11 cellular contexts compared by ENCODE assay signal in the genomic region with DNA sequence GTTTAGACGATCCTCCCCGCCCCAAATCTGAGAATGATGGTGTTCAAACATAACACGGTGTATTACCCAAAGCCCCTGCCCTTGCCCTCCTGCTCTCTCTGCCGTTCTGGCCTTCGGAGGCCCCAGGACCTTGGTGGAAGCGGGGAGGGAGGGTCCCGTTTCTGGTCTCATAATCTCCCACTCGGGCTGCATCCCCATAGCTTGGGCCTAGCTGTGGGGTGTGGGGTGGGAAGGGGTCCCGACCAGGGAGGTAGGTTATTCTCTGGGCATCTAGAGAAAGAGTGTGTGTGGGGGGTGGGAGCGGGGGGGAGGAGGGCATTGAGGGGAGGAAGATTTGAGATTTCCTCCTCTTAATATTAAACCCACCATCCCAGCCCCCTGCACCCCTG. TPM values are rescaled to one million over a fixed set of nuclear protein-coding genes. Genes with fewer than 3 reads are reported as not detected.
DNase-seq lines count a peak whose midpoint lies in the region; ATAC-seq and TF ChIP-seq lines count a peak whose summit lies in the region.
"Had no signal": no experiment of that assay in that cellular context is flagged by ENCODE, and none has a peak within 500 bp of the region (broad histone marks: within the 10 kb centered on the region; RNA-seq: fewer than 3 reads in every experiment).

No MANE protein-coding gene starts in this region.

- TF ChIP-seq CTCF in heart left ventricle (IDR thresholded peaks at IDR 0.05) = no peak
- TF ChIP-seq CTCF in fibroblast of lung (conservative IDR thresholded peaks at IDR 0.05 in 1 of 2, IDR thresholded peaks at IDR 0.05 in 1 of 2; ENCODE audit: low read depth in 1 of 2, low read length in 2 of 2) = no peak
- TF ChIP-seq CTCF in neural progenitor cell (IDR thresholded peaks at IDR 0.05) = no peak
- no peak for TF ChIP-seq CTCF in upper lobe of right lung (IDR thresholded peaks at IDR 0.05)

- H3K4me3 Mint-ChIP-seq in neural progenitor cell = peak overlapping the region; percentile 100

- H3K27me3 ChIP-seq in heart left ventricle = peaks cover 0 to 48% (median 2%) of the 10 kb centered on the region in 9 donors
- no peaks in the 10 kb centered on the region for H3K27me3 ChIP-seq in fibroblast of lung (ENCODE audit: control insufficient read depth, insufficient read depth, low read length)
- H3K27me3 ChIP-seq in neural progenitor cell = peaks cover 14% of the 10 kb centered on the region
- peaks cover 48% of the 10 kb centered on the region for H3K27me3 ChIP-seq in upper lobe of right lung

- H3K9me3 ChIP-seq in heart left ventricle = no peaks in the 10 kb centered on the region
- H3K9me3 ChIP-seq in fibroblast of lung (ENCODE audit: control insufficient read depth, insufficient read depth, low read depth, low read length) = no peaks in the 10 kb centered on the region
- no peaks in the 10 kb centered on the region for H3K9me3 ChIP-seq in neural progenitor cell (ENCODE audit: low read depth)
- no peaks in the 10 kb centered on the region for H3K9me3 ChIP-seq in upper lobe of right lung

- ATAC-seq in heart left ventricle (no peak), left cardiac atrium (no peak), upper lobe of right lung (no peak), GM21576 (IDR thresholded peaks at IDR 0.05; ENCODE audit: unreplicated experiment) (no peak)

- 40 to 64% (median 52%) methylated on average over 7 to 10 of the region's 10 CpGs for WGBS in heart left ventricle, 4 donors

- H3K79me2 ChIP-seq in fibroblast of lung (ENCODE audit: control insufficient read depth, insufficient read depth, low read length) (peaks cover 3% of the 10 kb centered on the region), neural progenitor cell (ENCODE audit: low read depth) (peaks cover 46% of the 10 kb centered on the region)

- H3K27ac Mint-ChIP-seq in neural progenitor cell = peak overlapping the region; percentile 91
- H3K27ac Mint-ChIP-seq: T-helper 1 cell treated with Interleukin-12 subunit alpha and Interleukin-12 subunit beta and Interleukin-4 antibody, amounts not matched to agents 30 μg/mL and 1 μg/mL, for 36 hours had no signal

- TF ChIP-seq POLR2A in heart left ventricle (IDR thresholded peaks at IDR 0.05) = no peak

- no peak overlapping the region for H2AFZ ChIP-seq in fibroblast of lung (ENCODE audit: low read length)
- no peak overlapping the region for H2AFZ ChIP-seq in neural progenitor cell (replicated peaks)

- H3K4me3 ChIP-seq in heart left ventricle (peak overlapping the region; percentile 54 to 86 (median 68)), fibroblast of lung (replicated peaks in 1 of 4; ENCODE audit: control extremely low read depth in 1 of 4, insufficient read depth in 1 of 4, low read depth in 3 of 4, low read length in 4 of 4) (peak overlapping the region; percentile 19 to 65 (median 58)), neural progenitor cell (peak overlapping the region; percentile 88), upper lobe of right lung (peak overlapping the region; percentile 67)

- no peak for DNase-seq in heart left ventricle
- no peak for DNase-seq in left cardiac atrium
- no peak for DNase-seq in fibroblast of lung (ENCODE audit: low read depth in 2 of 2)
- no peak for DNase-seq in neural progenitor cell (ENCODE audit: low spot score)
- DNase-seq in upper lobe of right lung = no peak
- no peak for DNase-seq in germinal center (ENCODE audit: low spot score)
- no peak for DNase-seq in OCI-M2 (lab: John Stamatoyannopoulos, UW; ENCODE audit: unreplicated experiment)
- DNase-seq: KG1 had no signal

- peak overlapping the region; percentile 12 to 86 (median 80) for H3K27ac ChIP-seq in heart left ventricle
- peak overlapping the region; percentile 74 for H3K27ac ChIP-seq in fibroblast of lung (ENCODE audit: insufficient read depth, low read length)
- no peak overlapping the region for H3K27ac ChIP-seq in neural progenitor cell
- H3K27ac ChIP-seq in upper lobe of right lung = peak overlapping the region; percentile 85

- peaks cover 78% of the 10 kb centered on the region for H3F3A ChIP-seq in neural progenitor cell (ENCODE audit: low read depth)

- intact Hi-C loops in heart left ventricle (cut with DNase I) = loop anchor here in 9 of 10 donors (2.0 to 10.0 kb wide), 8 partner anchors 45 to 238 kb away; no protein-coding TSS in a partner anchor
- intact Hi-C loops in left cardiac atrium (cut with DNase I) = loop anchor here in 1 of 2 donors (10.0 kb wide), 1 partner anchor 238 kb away; no protein-coding TSS in a partner anchor
- intact Hi-C loops in upper lobe of right lung (cut with DNase I) = no loop called here

- H3K4me2 ChIP-seq in fibroblast of lung (ENCODE audit: extremely low read depth, insufficient read depth, low read length) (peak overlapping the region; percentile 83), neural progenitor cell (peak overlapping the region; percentile 95)

- peak overlapping the region; percentile 78 for H3K9ac ChIP-seq in fibroblast of lung (ENCODE audit: insufficient read depth, low read length)
- H3K9ac ChIP-seq in neural progenitor cell = no peak overlapping the region

- no peaks in the 10 kb centered on the region for H4K20me1 ChIP-seq in fibroblast of lung (ENCODE audit: control insufficient read depth, extremely low read depth, insufficient read depth, low read length)
- peaks cover 39% of the 10 kb centered on the region for H4K20me1 ChIP-seq in neural progenitor cell (ENCODE audit: low read depth)

- H3K4me1 Mint-ChIP-seq in neural progenitor cell = peaks cover 74% of the 10 kb centered on the region

- H3K36me3 Mint-ChIP-seq in neural progenitor cell = peaks cover 10% of the 10 kb centered on the region

- H3K4me1 ChIP-seq in heart left ventricle = peaks cover 0 to 58% (median 28%) of the 10 kb centered on the region in 12 donors
- H3K4me1 ChIP-seq in fibroblast of lung (ENCODE audit: control insufficient read depth, extremely low read depth, insufficient read depth, low read length) = peaks cover 33% of the 10 kb centered on the region
- H3K4me1 ChIP-seq in neural progenitor cell = peaks cover 66% of the 10 kb centered on the region
- peaks cover 31% of the 10 kb centered on the region for H3K4me1 ChIP-seq in upper lobe of right lung

- no peaks in the 10 kb centered on the region for H3K9me3 Mint-ChIP-seq in neural progenitor cell
- H3K9me3 Mint-ChIP-seq: T-helper 1 cell treated with Interleukin-12 subunit alpha and Interleukin-12 subunit beta and Interleukin-4 antibody, amounts not matched to agents 30 μg/mL and 1 μg/mL, for 36 hours had no signal

- H3K36me3 ChIP-seq in heart left ventricle (no peaks in the 10 kb centered on the region), fibroblast of lung (ENCODE audit: control insufficient read depth, insufficient read depth, low read length) (no peaks in the 10 kb centered on the region), neural progenitor cell (no peaks in the 10 kb centered on the region), upper lobe of right lung (no peaks in the 10 kb centered on the region)

- H3K27me3 Mint-ChIP-seq in neural progenitor cell (ENCODE audit: insufficient read depth, low read depth) = peaks cover 12% of the 10 kb centered on the region

RNA-seq across cellular contexts. Expression of a gene that starts 2.3 kb away (rescaled TPM):
- total RNA-seq in heart left ventricle = 1 to 10 TPM; 3.1 to 9.4 (median 5.0) TPM
- polyA plus RNA-seq in heart left ventricle = 1 to 10 TPM; 3.2 to 4.0 TPM
- 10 to 100 TPM; 13.8 to 14.4 TPM for total RNA-seq in left cardiac atrium
- 0.33 and 1.0 TPM in 2 replicates for total RNA-seq in fibroblast of lung
- 1.5 and 2.2 TPM in 2 replicates for polyA plus RNA-seq in fibroblast of lung
- polyA plus RNA-seq in fibroblast of lung (2012) = 1.2 and 3.7 TPM in 2 replicates
- 4.9 and 7.3 TPM in 2 replicates for polyA minus RNA-seq in fibroblast of lung (ENCODE audit: low replicate concordance)
- 4.3 and 7.2 TPM in 2 replicates for total RNA-seq in neural progenitor cell (ENCODE audit: low replicate concordance)
- 17.8 TPM for total RNA-seq in upper lobe of right lung
- total RNA-seq: lung microvascular endothelial cell had no signal

RNA-seq across cellular contexts. Expression of a gene that starts 55.5 kb away (rescaled TPM):
- total RNA-seq in heart left ventricle = 10 to 100 TPM in 1 of 9 donors, 1 to 10 TPM in 8; 5.3 to 11.3 (median 6.8) TPM
- polyA plus RNA-seq in heart left ventricle = 10 to 100 TPM in 1 of 2 donors, 1 to 10 TPM in 1; 4.7 to 21.8 TPM
- 10 to 100 TPM; 10.9 to 12.8 TPM for total RNA-seq in left cardiac atrium
- 28.0 and 31.9 TPM in 2 replicates for total RNA-seq in fibroblast of lung
- 33.9 and 34.8 TPM in 2 replicates for polyA plus RNA-seq in fibroblast of lung
- polyA plus RNA-seq in fibroblast of lung (2012) = 19.1 and 19.3 TPM in 2 replicates
- polyA minus RNA-seq in fibroblast of lung (ENCODE audit: low replicate concordance) = 14.9 and 15.6 TPM in 2 replicates
- total RNA-seq in neural progenitor cell (ENCODE audit: low replicate concordance) = 44.1 and 47.9 TPM in 2 replicates
- total RNA-seq in upper lobe of right lung = 19.0 TPM
